1 cellular context compared by ENCODE assay signal in the genomic region with DNA sequence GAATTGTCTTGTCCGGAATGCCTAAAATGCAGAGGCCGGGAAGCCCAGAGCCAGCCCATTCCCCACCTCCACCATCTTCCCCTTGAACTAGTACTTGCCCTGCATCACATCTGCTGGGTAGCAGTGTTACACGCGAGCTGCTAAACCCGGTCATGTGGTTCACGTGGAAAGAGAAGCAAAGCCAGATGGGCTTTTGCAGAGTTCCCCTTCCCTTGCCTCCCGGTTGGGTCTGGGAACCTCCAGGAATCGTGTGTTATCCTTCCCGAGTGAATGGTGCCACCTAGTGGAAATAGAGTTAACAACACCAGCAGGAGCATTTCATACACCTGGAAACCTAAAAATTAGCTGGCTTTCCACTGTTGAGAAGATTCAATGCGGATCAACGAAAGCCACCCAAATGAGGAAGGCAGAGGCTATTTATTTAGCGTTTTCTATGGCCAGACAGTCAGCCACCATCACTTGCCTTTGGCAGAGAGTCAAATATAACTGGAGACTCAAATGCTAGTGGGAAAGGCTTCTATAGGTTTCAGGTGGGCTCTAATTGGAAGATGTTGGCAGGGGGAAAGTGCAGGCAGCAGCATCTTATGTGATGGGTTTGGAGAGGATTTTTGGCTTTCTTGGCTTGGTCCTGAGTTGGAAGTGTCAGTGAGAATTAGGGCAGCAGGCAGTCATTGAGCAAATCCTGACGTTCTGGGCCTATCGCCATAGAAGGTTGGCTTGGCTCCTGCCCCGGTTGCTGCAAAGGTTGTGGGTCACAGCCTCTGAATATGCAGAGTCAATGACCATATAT.
A peak's percentile ranks its signal among the peaks of the same experiment; 100 is the strongest.
TF ChIP-seq lines count a peak whose summit lies in the region.

No MANE protein-coding gene starts in this region.

TF ChIP-seq in K562, 482 proteins besides CTCF, POLR2A, EP300 and RAD21 (continued from another document and continues in another):
- TF ChIP-seq, protein P1, sequence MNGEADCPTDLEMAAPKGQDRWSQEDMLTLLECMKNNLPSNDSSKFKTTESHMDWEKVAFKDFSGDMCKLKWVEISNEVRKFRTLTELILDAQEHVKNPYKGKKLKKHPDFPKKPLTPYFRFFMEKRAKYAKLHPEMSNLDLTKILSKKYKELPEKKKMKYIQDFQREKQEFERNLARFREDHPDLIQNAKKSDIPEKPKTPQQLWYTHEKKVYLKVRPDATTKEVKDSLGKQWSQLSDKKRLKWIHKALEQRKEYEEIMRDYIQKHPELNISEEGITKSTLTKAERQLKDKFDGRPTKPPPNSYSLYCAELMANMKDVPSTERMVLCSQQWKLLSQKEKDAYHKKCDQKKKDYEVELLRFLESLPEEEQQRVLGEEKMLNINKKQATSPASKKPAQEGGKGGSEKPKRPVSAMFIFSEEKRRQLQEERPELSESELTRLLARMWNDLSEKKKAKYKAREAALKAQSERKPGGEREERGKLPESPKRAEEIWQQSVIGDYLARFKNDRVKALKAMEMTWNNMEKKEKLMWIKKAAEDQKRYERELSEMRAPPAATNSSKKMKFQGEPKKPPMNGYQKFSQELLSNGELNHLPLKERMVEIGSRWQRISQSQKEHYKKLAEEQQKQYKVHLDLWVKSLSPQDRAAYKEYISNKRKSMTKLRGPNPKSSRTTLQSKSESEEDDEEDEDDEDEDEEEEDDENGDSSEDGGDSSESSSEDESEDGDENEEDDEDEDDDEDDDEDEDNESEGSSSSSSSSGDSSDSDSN (IDR thresholded peaks at IDR 0.05; ENCODE audit: borderline replicate concordance in 1 of 2, low read depth in 2 of 2, low read length in 2 of 2) = 0 out of 4 replicates have a peak, but pooled peaks of 1 of the 2 experiments have one; percentile 66
- TF ChIP-seq, protein P2, sequence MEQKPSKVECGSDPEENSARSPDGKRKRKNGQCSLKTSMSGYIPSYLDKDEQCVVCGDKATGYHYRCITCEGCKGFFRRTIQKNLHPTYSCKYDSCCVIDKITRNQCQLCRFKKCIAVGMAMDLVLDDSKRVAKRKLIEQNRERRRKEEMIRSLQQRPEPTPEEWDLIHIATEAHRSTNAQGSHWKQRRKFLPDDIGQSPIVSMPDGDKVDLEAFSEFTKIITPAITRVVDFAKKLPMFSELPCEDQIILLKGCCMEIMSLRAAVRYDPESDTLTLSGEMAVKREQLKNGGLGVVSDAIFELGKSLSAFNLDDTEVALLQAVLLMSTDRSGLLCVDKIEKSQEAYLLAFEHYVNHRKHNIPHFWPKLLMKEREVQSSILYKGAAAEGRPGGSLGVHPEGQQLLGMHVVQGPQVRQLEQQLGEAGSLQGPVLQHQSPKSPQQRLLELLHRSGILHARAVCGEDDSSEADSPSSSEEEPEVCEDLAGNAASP (IDR thresholded peaks at IDR 0.05) = no peak
- peak; percentile 80 for TF ChIP-seq ARID2 (IDR thresholded peaks at IDR 0.05)
- no peak for TF ChIP-seq BRD9 (IDR thresholded peaks at IDR 0.05; ENCODE audit: low read depth, partially characterized antibody)
- TF ChIP-seq MCM7 (IDR thresholded peaks at IDR 0.05) = no peak
- TF ChIP-seq KLF1 (tag; IDR thresholded peaks at IDR 0.05) = no peak
- TF ChIP-seq EP400 (IDR thresholded peaks at IDR 0.05) = no peak
- TF ChIP-seq, protein P3, sequence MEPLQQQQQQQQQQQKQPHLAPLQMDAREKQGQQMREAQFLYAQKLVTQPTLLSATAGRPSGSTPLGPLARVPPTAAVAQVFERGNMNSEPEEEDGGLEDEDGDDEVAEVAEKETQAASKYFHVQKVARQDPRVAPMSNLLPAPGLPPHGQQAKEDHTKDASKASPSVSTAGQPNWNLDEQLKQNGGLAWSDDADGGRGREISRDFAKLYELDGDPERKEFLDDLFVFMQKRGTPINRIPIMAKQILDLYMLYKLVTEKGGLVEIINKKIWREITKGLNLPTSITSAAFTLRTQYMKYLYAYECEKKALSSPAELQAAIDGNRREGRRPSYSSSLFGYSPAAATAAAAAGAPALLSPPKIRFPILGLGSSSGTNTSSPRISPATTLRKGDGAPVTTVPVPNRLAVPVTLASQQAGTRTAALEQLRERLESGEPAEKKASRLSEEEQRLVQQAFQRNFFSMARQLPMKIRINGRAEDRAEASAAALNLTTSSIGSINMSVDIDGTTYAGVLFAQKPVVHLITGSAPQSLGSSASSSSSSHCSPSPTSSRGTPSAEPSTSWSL (CRISPR knock-in tag; IDR thresholded peaks at IDR 0.05; ENCODE audit: borderline replicate concordance) = no peak
- TF ChIP-seq, protein P4, sequence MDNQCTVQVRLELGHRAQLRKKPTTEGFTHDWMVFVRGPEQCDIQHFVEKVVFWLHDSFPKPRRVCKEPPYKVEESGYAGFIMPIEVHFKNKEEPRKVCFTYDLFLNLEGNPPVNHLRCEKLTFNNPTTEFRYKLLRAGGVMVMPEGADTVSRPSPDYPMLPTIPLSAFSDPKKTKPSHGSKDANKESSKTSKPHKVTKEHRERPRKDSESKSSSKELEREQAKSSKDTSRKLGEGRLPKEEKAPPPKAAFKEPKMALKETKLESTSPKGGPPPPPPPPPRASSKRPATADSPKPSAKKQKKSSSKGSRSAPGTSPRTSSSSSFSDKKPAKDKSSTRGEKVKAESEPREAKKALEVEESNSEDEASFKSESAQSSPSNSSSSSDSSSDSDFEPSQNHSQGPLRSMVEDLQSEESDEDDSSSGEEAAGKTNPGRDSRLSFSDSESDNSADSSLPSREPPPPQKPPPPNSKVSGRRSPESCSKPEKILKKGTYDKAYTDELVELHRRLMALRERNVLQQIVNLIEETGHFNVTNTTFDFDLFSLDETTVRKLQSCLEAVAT (IDR thresholded peaks at IDR 0.05) = no peak
- peak; percentile 95 for TF ChIP-seq SMC3 (conservative IDR thresholded peaks at IDR 0.05; ENCODE audit: insufficient read depth, low read depth, low read length)
- TF ChIP-seq PRMT5 (CRISPR knock-in tag; IDR thresholded peaks at IDR 0.05) = no peak
- no peak for TF ChIP-seq ZNF408 (CRISPR knock-in tag; IDR thresholded peaks at IDR 0.05; ENCODE audit: low read depth)
- TF ChIP-seq SMARCA5 (IDR thresholded peaks at IDR 0.05) = no peak
- no peak for TF ChIP-seq SAFB2 (IDR thresholded peaks at IDR 0.05; ENCODE audit: borderline replicate concordance, low read depth, low read length, severe bottlenecking)
- TF ChIP-seq GABPB2 (CRISPR knock-in tag; conservative IDR thresholded peaks at IDR 0.05) = no peak
- no peak for TF ChIP-seq ZFP1 (CRISPR knock-in tag; IDR thresholded peaks at IDR 0.05)
- TF ChIP-seq PPARD (CRISPR knock-in tag; IDR thresholded peaks at IDR 0.05) = no peak
- TF ChIP-seq NR2C2 (CRISPR knock-in tag; IDR thresholded peaks at IDR 0.05) = no peak
- TF ChIP-seq NR2C2 (tag; IDR thresholded peaks at IDR 0.05) = no peak
- no peak for TF ChIP-seq ZNF707 (CRISPR knock-in tag; conservative IDR thresholded peaks at IDR 0.05)
- no peak for TF ChIP-seq CBX5 (IDR thresholded peaks at IDR 0.05; ENCODE audit: borderline replicate concordance, low read depth)
- TF ChIP-seq, protein P5, sequence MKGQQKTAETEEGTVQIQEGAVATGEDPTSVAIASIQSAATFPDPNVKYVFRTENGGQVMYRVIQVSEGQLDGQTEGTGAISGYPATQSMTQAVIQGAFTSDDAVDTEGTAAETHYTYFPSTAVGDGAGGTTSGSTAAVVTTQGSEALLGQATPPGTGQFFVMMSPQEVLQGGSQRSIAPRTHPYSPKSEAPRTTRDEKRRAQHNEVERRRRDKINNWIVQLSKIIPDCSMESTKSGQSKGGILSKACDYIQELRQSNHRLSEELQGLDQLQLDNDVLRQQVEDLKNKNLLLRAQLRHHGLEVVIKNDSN (CRISPR knock-in tag; IDR thresholded peaks at IDR 0.05) = 0 out of 2 replicates have a peak, but pooled peaks have one; percentile 8
- no peak for TF ChIP-seq POLR2AphosphoS2 (IDR thresholded peaks at IDR 0.05; ENCODE audit: low read length)
- TF ChIP-seq KDM4B (IDR thresholded peaks at IDR 0.05; ENCODE audit: borderline replicate concordance in 2 of 2, low read depth in 1 of 2) = no peak
- TF ChIP-seq RBM15 (IDR thresholded peaks at IDR 0.05; ENCODE audit: insufficient read depth, low read length) = no peak
- TF ChIP-seq EWSR1 (IDR thresholded peaks at IDR 0.05; ENCODE audit: borderline replicate concordance, low read depth, partially characterized antibody) = no peak
- TF ChIP-seq, protein P6, sequence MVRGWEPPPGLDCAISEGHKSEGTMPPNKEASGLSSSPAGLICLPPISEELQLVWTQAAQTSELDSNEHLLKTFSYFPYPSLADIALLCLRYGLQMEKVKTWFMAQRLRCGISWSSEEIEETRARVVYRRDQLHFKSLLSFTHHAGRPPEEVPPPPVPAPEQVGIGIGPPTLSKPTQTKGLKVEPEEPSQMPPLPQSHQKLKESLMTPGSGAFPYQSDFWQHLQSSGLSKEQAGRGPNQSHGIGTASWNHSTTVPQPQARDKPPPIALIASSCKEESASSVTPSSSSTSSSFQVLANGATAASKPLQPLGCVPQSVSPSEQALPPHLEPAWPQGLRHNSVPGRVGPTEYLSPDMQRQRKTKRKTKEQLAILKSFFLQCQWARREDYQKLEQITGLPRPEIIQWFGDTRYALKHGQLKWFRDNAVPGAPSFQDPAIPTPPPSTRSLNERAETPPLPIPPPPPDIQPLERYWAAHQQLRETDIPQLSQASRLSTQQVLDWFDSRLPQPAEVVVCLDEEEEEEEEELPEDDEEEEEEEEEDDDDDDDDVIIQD (CRISPR knock-in tag; IDR thresholded peaks at IDR 0.05) = no peak
- no peak for TF ChIP-seq ZFX (CRISPR knock-in tag; IDR thresholded peaks at IDR 0.05)
- TF ChIP-seq, protein P7, sequence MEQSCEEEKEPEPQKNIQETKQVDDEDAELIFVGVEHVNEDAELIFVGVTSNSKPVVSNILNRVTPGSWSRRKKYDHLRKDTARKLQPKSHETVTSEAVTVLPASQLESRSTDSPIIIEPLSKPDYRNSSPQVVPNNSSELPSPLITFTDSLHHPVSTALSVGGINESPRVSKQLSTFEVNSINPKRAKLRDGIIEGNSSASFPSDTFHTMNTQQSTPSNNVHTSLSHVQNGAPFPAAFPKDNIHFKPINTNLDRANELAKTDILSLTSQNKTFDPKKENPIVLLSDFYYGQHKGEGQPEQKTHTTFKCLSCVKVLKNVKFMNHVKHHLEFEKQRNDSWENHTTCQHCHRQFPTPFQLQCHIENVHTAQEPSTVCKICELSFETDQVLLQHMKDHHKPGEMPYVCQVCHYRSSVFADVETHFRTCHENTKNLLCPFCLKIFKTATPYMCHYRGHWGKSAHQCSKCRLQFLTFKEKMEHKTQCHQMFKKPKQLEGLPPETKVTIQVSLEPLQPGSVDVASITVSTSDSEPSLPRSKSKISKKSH (CRISPR knock-in tag; IDR thresholded peaks at IDR 0.05) = no peak
- TF ChIP-seq, protein P8, sequence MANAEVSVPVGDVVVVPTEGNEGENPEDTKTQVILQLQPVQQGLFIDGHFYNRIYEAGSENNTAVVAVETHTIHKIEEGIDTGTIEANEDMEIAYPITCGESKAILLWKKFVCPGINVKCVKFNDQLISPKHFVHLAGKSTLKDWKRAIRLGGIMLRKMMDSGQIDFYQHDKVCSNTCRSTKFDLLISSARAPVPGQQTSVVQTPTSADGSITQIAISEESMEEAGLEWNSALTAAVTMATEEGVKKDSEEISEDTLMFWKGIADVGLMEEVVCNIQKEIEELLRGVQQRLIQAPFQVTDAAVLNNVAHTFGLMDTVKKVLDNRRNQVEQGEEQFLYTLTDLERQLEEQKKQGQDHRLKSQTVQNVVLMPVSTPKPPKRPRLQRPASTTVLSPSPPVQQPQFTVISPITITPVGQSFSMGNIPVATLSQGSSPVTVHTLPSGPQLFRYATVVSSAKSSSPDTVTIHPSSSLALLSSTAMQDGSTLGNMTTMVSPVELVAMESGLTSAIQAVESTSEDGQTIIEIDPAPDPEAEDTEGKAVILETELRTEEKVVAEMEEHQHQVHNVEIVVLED (CRISPR knock-in tag; IDR thresholded peaks at IDR 0.05) = peak; percentile 15; the same call in 1 of the 2 replicates
- TF ChIP-seq HNRNPLL (IDR thresholded peaks at IDR 0.05; ENCODE audit: low read depth, low read length, poor library complexity, severe bottlenecking) = no peak
- TF ChIP-seq NCOR1 (IDR thresholded peaks at IDR 0.05) = no peak
- TF ChIP-seq, protein P9, sequence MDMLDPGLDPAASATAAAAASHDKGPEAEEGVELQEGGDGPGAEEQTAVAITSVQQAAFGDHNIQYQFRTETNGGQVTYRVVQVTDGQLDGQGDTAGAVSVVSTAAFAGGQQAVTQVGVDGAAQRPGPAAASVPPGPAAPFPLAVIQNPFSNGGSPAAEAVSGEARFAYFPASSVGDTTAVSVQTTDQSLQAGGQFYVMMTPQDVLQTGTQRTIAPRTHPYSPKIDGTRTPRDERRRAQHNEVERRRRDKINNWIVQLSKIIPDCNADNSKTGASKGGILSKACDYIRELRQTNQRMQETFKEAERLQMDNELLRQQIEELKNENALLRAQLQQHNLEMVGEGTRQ (CRISPR knock-in tag; IDR thresholded peaks at IDR 0.05) = no peak
- TF ChIP-seq MCM3 (IDR thresholded peaks at IDR 0.05) = no peak
- no peak for TF ChIP-seq TCF7 (IDR thresholded peaks at IDR 0.05; ENCODE audit: borderline replicate concordance)
- TF ChIP-seq LCOR (CRISPR knock-in tag; IDR thresholded peaks at IDR 0.05) = peak; percentile 61; the same call in 1 of the 2 replicates
- TF ChIP-seq PHF8 (IDR thresholded peaks at IDR 0.05; ENCODE audit: borderline replicate concordance, low read length) = no peak
- no peak for TF ChIP-seq FOXJ2 (tag; IDR thresholded peaks at IDR 0.05)
